ENCODE assay signal across 11 cellular contexts in genomic region chr5:154611341-154611767, GRCh38.
DNase-seq lines count a peak whose midpoint lies in the region; ATAC-seq, FAIRE-seq and TF ChIP-seq lines count a peak whose summit lies in the region.
"Had no signal": no experiment of that assay in that cellular context is flagged by ENCODE, and none has a peak within 500 bp of the region (broad histone marks: within the 10 kb centered on the region; RNA-seq: fewer than 3 reads in every experiment).

No MANE protein-coding gene starts in this region.

- no peaks in the 10 kb centered on the region for H3K79me2 ChIP-seq in H9 (ENCODE audit: insufficient read depth, low read length)

- intact Hi-C loops in adrenal gland (cut with DNase I) (no loop called here), testis (cut with DNase I; ENCODE audit: low total_unique reads) (no loop called here)

- H3K27me3 ChIP-seq in H9 (ENCODE audit: insufficient read depth, low read length): peaks cover 21% of the 10 kb centered on the region
- peaks cover 27% of the 10 kb centered on the region for H3K27me3 ChIP-seq in adrenal gland
- peaks cover 23% of the 10 kb centered on the region for H3K27me3 ChIP-seq in iPS DF 6.9 (ENCODE audit: control insufficient read depth, insufficient read depth, low read length)
- H3K27me3 ChIP-seq in testis: no peaks in the 10 kb centered on the region

- H3K4me1 ChIP-seq in H9 (ENCODE audit: insufficient read depth, low read length) (peaks cover 12% of the 10 kb centered on the region; the same call in 1 of the 2 replicates), adrenal gland (replicated peaks in 1 of 2) (peaks cover 10 to 12% of the 10 kb centered on the region in 2 donors), iPS DF 6.9 (ENCODE audit: control insufficient read depth, insufficient read depth, low read length) (peaks cover 6% of the 10 kb centered on the region), testis (no peaks in the 10 kb centered on the region)

- H2BK5ac ChIP-seq in H9 (ENCODE audit: insufficient read length, low read length): no peak overlapping the region

- H3K9me3 ChIP-seq in H9 (ENCODE audit: control insufficient read depth, low read depth, low read length) (no peaks in the 10 kb centered on the region), adrenal gland (replicated peaks in 1 of 3) (no peaks in the 10 kb centered on the region), iPS DF 6.9 (ENCODE audit: control insufficient read depth, insufficient read depth, low read length) (no peaks in the 10 kb centered on the region), testis (no peaks in the 10 kb centered on the region)

- DNase-seq in H9 (no peak), adrenal gland (peak in 4 of 7 donors; percentile 21 to 59 (median 26)), iPS DF 6.9 (ENCODE audit: low read depth, low spot score) (no peak), retinal pigment epithelial cell (ENCODE audit: low read depth) (no peak), epidermal melanocyte (ENCODE audit: insufficient read length, low spot score) (no peak), D721Med (ENCODE audit: insufficient read length, low spot score) (no peak), testis (no peak)
- DNase-seq: activated CD8-positive, alpha-beta memory T cell treated with anti-CD3 and anti-CD28 coated beads for 24 hours had no signal

- H3K36me3 ChIP-seq in adrenal gland (replicated peaks in 1 of 2) (no peaks in the 10 kb centered on the region), iPS DF 6.9 (ENCODE audit: control insufficient read depth, insufficient read depth, low read length) (no peaks in the 10 kb centered on the region; the same call in 1 of the 2 replicates), testis (ENCODE audit: low read depth, missing control alignments) (no peaks in the 10 kb centered on the region)

- no peak overlapping the region for H3K4ac ChIP-seq in H9 (ENCODE audit: low read depth, low read length)

- no peak overlapping the region for H3K27ac ChIP-seq in H9 (ENCODE audit: insufficient read length, low read depth, low read length)
- no peak overlapping the region for H3K27ac ChIP-seq in adrenal gland
- no peak overlapping the region for H3K27ac ChIP-seq in iPS DF 6.9 (ENCODE audit: low read length)
- no peak overlapping the region for H3K27ac ChIP-seq in testis
- H3K27ac ChIP-seq: KMS-11 had no signal

- no peak overlapping the region for H2AFZ ChIP-seq in H9 (ENCODE audit: low read length)

- TF ChIP-seq POLR2A in adrenal gland (IDR thresholded peaks at IDR 0.05): no peak
- TF ChIP-seq POLR2A in testis (IDR thresholded peaks at IDR 0.05): no peak

- H2BK15ac ChIP-seq in H9 (ENCODE audit: low read depth, low read length): no peak overlapping the region

- no peak overlapping the region for H3K9ac ChIP-seq in H9 (ENCODE audit: extremely low read depth, insufficient read length, low read length)
- H3K9ac ChIP-seq: KMS-11 had no signal

- peak overlapping the region in 1 of 4 donors; percentile 38 for H3K4me3 ChIP-seq in adrenal gland
- H3K4me3 ChIP-seq in iPS DF 6.9 (ENCODE audit: low read length): peak overlapping the region; percentile 4; the same call in 1 of the 2 replicates
- H3K4me3 ChIP-seq in retinal pigment epithelial cell (ENCODE audit: low read length): peak overlapping the region; percentile 21
- H3K4me3 ChIP-seq in testis: peak overlapping the region in 1 of 2 donors; percentile 34

- H2BK12ac ChIP-seq in H9 (ENCODE audit: insufficient read length, low read depth, low read length): no peak overlapping the region

- no peak overlapping the region for H3T11ph ChIP-seq in H9 (ENCODE audit: low read length)

- H4K20me1 ChIP-seq in H9 (ENCODE audit: control insufficient read depth, insufficient read depth, insufficient read length): no peaks in the 10 kb centered on the region

- H3K23ac ChIP-seq in H9 (ENCODE audit: insufficient read length, low read depth, low read length): no peak overlapping the region

- no peaks in the 10 kb centered on the region for H3K9me3 Mint-ChIP-seq in H9

- TF ChIP-seq CTCF in H9 (conservative IDR thresholded peaks at IDR 0.05) (no peak), adrenal gland (IDR thresholded peaks at IDR 0.05) (no peak), retinal pigment epithelial cell (conservative IDR thresholded peaks at IDR 0.05; ENCODE audit: low read depth, low read length) (no peak), D721Med (IDR thresholded peaks at IDR 0.05; ENCODE audit: insufficient read depth, missing control alignments) (no peak), testis (IDR thresholded peaks at IDR 0.05) (no peak)

- H2AK5ac ChIP-seq in H9 (ENCODE audit: insufficient read length, low read length): no peak overlapping the region

- peak overlapping the region; percentile 64 to 90 for H3K4me3 Mint-ChIP-seq in H9

- no peak overlapping the region for H2BK120ac ChIP-seq in H9 (ENCODE audit: low read depth, low read length, poor library complexity, severe bottlenecking)

- no CpG with 5 or more reads among the region's 23 CpGs for WGBS in H9 (ENCODE audit: extremely low coverage, insufficient read length, low lambda C conversion rate)
- WGBS in adrenal gland, 4 donors: 4 to 10% (median 7%) methylated on average over 21 to 23 of the region's 23 CpGs
- WGBS in iPS DF 6.9 (ENCODE audit: insufficient coverage, insufficient read length): no CpG with 5 or more reads among the region's 23 CpGs
- WGBS in testis, 2 donors: 6 to 8% methylated on average over 18 to 23 of the region's 23 CpGs

- FAIRE-seq in D721Med (lab: Jason Lieb, UNC): no peak
- FAIRE-seq: frontal cortex had no signal

- no peak overlapping the region for H3K27ac Mint-ChIP-seq in H9

- no peak overlapping the region for H3K14ac ChIP-seq in H9 (ENCODE audit: insufficient read depth, low read length)

- H3K56ac ChIP-seq in H9 (ENCODE audit: insufficient read length, low read depth, low read length): no peak overlapping the region

- peak overlapping the region; percentile 84 for H3K4me2 ChIP-seq in H9 (ENCODE audit: insufficient read depth, insufficient read length, low read length)

- peaks cover 10% of the 10 kb centered on the region for H3K23me2 ChIP-seq in H9 (ENCODE audit: insufficient read length, low read depth, low read length, poor library complexity, severe bottlenecking)

- H3K79me1 ChIP-seq in H9 (ENCODE audit: insufficient read depth, low read depth, low read length, poor library complexity, severe bottlenecking): no peaks in the 10 kb centered on the region

- H3K18ac ChIP-seq in H9 (ENCODE audit: insufficient read length, low read depth, low read length): no peak overlapping the region

- no peak overlapping the region for H4K5ac ChIP-seq in H9 (ENCODE audit: insufficient read length, low read depth, low read length)

- H2BK20ac ChIP-seq in H9 (ENCODE audit: low read depth, low read length, poor library complexity, severe bottlenecking): no peak overlapping the region

- H3K4me1 Mint-ChIP-seq in H9: peaks cover 28 to 39% of the 10 kb centered on the region in 2 experiments

- H4K91ac ChIP-seq in H9 (ENCODE audit: insufficient read length, low read depth, low read length): no peak overlapping the region

- peaks cover 90% of the 10 kb centered on the region for H3K27me3 Mint-ChIP-seq in H9 (ENCODE audit: low read depth)

- ATAC-seq in HG03460 (IDR thresholded peaks at IDR 0.05; ENCODE audit: unreplicated experiment): no peak

- no peaks in the 10 kb centered on the region; a peak in 1 of 7 replicates for H3K36me3 Mint-ChIP-seq in H9 (ENCODE audit: insufficient read depth in 1 of 3, low read depth in 3 of 3)

- H4K8ac ChIP-seq in H9 (replicated peaks; ENCODE audit: insufficient read length, low read depth, low read length): no peak overlapping the region

Comparison
In these comparisons a context has a peak if more than half of its experiments do, and no peak if none do; other contexts are left out.
1. DNase-seq: peak in adrenal gland (4 of 7); none in H9 (single experiment), iPS DF 6.9 (single experiment), retinal pigment epithelial cell (single experiment), epidermal melanocyte (single experiment), D721Med (single experiment) and testis (single experiment).